8 cellular contexts compared by ENCODE assay signal in genomic region chr17:63445571-63446217, GRCh38. TPM values are rescaled to one million over a fixed set of nuclear protein-coding genes. Genes with fewer than 3 reads are reported as not detected.
DNase-seq lines count a peak whose midpoint lies in the region; ATAC-seq and TF ChIP-seq lines count a peak whose summit lies in the region.

No MANE protein-coding gene starts in this region.

- H2AFZ ChIP-seq in trophoblast cell (ENCODE audit: insufficient read depth, low read length, poor library complexity): peak overlapping the region; percentile 64

- H3K79me1 ChIP-seq in trophoblast cell (ENCODE audit: low read length): peaks cover 19% of the 10 kb centered on the region

- no peak overlapping the region for H2AK5ac ChIP-seq in trophoblast cell (ENCODE audit: low read length)

- H4K8ac ChIP-seq in trophoblast cell (ENCODE audit: low read depth, low read length): peak overlapping the region; percentile 20

- H3K4me2 ChIP-seq in trophoblast cell (ENCODE audit: low read length): peak overlapping the region; percentile 93

- H3K9me3 ChIP-seq in trophoblast cell (ENCODE audit: insufficient read depth, low read depth, low read length): peaks cover 2% of the 10 kb centered on the region

- peak overlapping the region; percentile 55 for H3K14ac ChIP-seq in trophoblast cell (ENCODE audit: low read length)

- peaks cover 11% of the 10 kb centered on the region for H3K79me2 ChIP-seq in trophoblast cell (ENCODE audit: control insufficient read depth, insufficient read depth, low read length, poor library complexity)

- POLR2A ChIA-PET in AG04449 (lab: Yijun Ruan, JAX): no interaction called here

- no peaks in the 10 kb centered on the region for H3K36me3 Mint-ChIP-seq in activated T-helper 17 cell treated with anti-CD3 and anti-CD28 coated beads, Interleukin-2, amount 50 U/mL, for 72 hours (ENCODE audit: low read depth)

- DNase-seq in AG04449 (ENCODE audit: low read depth, low spot score) (no peak), NOMO-1 (lab: John Stamatoyannopoulos, UW; ENCODE audit: unreplicated experiment in 2 of 2) (peak; percentile 58 to 63), foreskin keratinocyte (peak; percentile 28 to 62), trophoblast cell (peak; percentile 51 to 65), NCI-H2107 (lab: John Stamatoyannopoulos, UW) (no peak)

- peak overlapping the region; percentile 34 for H4K12ac ChIP-seq in trophoblast cell (ENCODE audit: low read depth, low read length)

- peak overlapping the region; percentile 93 for H2BK120ac ChIP-seq in trophoblast cell (ENCODE audit: insufficient read depth, low read length, poor library complexity)

- H3K4me3 Mint-ChIP-seq in activated T-helper 17 cell treated with anti-CD3 and anti-CD28 coated beads, Interleukin-2, amount 50 U/mL, for 72 hours: peak overlapping the region; percentile 66

- CTCF ChIA-PET in AG04449 (lab: Yijun Ruan, JAX): interaction anchor here (0.9 to 4.6 kb wide), 8 partner anchors 8 to 166 kb away, joined by 3 to 30 read pairs (median 10); no protein-coding TSS in a partner anchor

- H3K9ac ChIP-seq in trophoblast cell (ENCODE audit: low read length): peak overlapping the region; percentile 54

- H3K27me3 ChIP-seq in foreskin keratinocyte (no peaks in the 10 kb centered on the region), trophoblast cell (ENCODE audit: insufficient read depth, low read length) (no peaks in the 10 kb centered on the region)

- peak overlapping the region; percentile 96 for H4K91ac ChIP-seq in trophoblast cell (ENCODE audit: low read depth, low read length)

- H3K27me3 Mint-ChIP-seq in activated T-helper 17 cell treated with anti-CD3 and anti-CD28 coated beads, Interleukin-2, amount 50 U/mL, for 72 hours: no peaks in the 10 kb centered on the region

- peak overlapping the region; percentile 80 for H3K27ac Mint-ChIP-seq in activated T-helper 17 cell treated with anti-CD3 and anti-CD28 coated beads, Interleukin-2, amount 50 U/mL, for 72 hours

- peak overlapping the region; percentile 63 for H2BK5ac ChIP-seq in trophoblast cell (ENCODE audit: low read depth, low read length, poor library complexity)

- no peaks in the 10 kb centered on the region for H3K9me3 Mint-ChIP-seq in activated T-helper 17 cell treated with anti-CD3 and anti-CD28 coated beads, Interleukin-2, amount 50 U/mL, for 72 hours

- H3K18ac ChIP-seq in trophoblast cell (ENCODE audit: low read length): peak overlapping the region; percentile 65

- H3K36me3 ChIP-seq in trophoblast cell (ENCODE audit: control insufficient read depth in 1 of 2, insufficient read depth in 2 of 2, low read length in 2 of 2): no peaks in the 10 kb centered on the region

- H3K4me1 Mint-ChIP-seq in activated T-helper 17 cell treated with anti-CD3 and anti-CD28 coated beads, Interleukin-2, amount 50 U/mL, for 72 hours: peaks cover 11% of the 10 kb centered on the region

- H3K4me1 ChIP-seq in foreskin keratinocyte (peaks cover 5% of the 10 kb centered on the region), trophoblast cell (ENCODE audit: control insufficient read depth in 1 of 2, insufficient read depth in 2 of 2, low read length in 2 of 2) (peaks cover 15% of the 10 kb centered on the region in 2 experiments)

- peak overlapping the region; percentile 50 for H3K4me3 ChIP-seq in AG04449 (ENCODE audit: low read depth, low read length)
- H3K4me3 ChIP-seq in trophoblast cell (ENCODE audit: low read depth, low read length): peak overlapping the region; percentile 74

- WGBS in trophoblast cell (ENCODE audit: extremely low coverage, insufficient coverage, insufficient read length): no CpG with 5 or more reads among the region's 53 CpGs

- peak; percentile 69 for ATAC-seq in GM18867 (IDR thresholded peaks at IDR 0.05; ENCODE audit: unreplicated experiment)
- ATAC-seq in HG03045 (IDR thresholded peaks at IDR 0.05; ENCODE audit: unreplicated experiment): peak; percentile 54
- peak; percentile 66 for ATAC-seq in activated T-helper 17 cell treated with anti-CD3 and anti-CD28 coated beads, Interleukin-2, amount 50 U/mL, for 72 hours (replicated peaks)
- peak; percentile 85 for ATAC-seq in foreskin keratinocyte

- peak; percentile 66 for TF ChIP-seq CTCF in AG04449 (IDR thresholded peaks at IDR 0.05; ENCODE audit: insufficient read depth, low read length, missing control alignments)
- TF ChIP-seq CTCF in foreskin keratinocyte (conservative IDR thresholded peaks at IDR 0.05): peak; percentile 59

- H3K27ac ChIP-seq in foreskin keratinocyte: peak overlapping the region; percentile 30
- peak overlapping the region; percentile 51 for H3K27ac ChIP-seq in trophoblast cell (ENCODE audit: low read depth, low read length)

- peak overlapping the region; percentile 1 for H2BK12ac ChIP-seq in trophoblast cell (ENCODE audit: low read length)

- H3K4ac ChIP-seq in trophoblast cell (ENCODE audit: low read depth, low read length): peak overlapping the region; percentile 24

- no peak overlapping the region for H3K23ac ChIP-seq in trophoblast cell (ENCODE audit: low read length)

RNA-seq across cellular contexts. Expression of gene CYB561, which starts 0.4 kb away (rescaled TPM):
- total RNA-seq in activated T-helper 17 cell treated with anti-CD3 and anti-CD28 coated beads, Interleukin-2, amount 50 U/mL, for 72 hours: 10 to 100 TPM in 1 of 2 donors, 1 to 10 TPM in 1; 6.7 to 10.8 TPM
- total RNA-seq in foreskin keratinocyte: 20.0 and 23.9 TPM in 2 replicates
- polyA plus RNA-seq in foreskin keratinocyte: 18.3 and 19.3 TPM in 2 replicates
- polyA plus RNA-seq in trophoblast cell (2013): 15.7 and 18.0 TPM in 2 replicates

RNA-seq across cellular contexts. Expression of gene ACE, which starts 31.2 kb away (rescaled TPM):
- 1 to 10 TPM in 1 of 2 donors, under 1 TPM in 1; 0.61 to 1.4 TPM for total RNA-seq in activated T-helper 17 cell treated with anti-CD3 and anti-CD28 coated beads, Interleukin-2, amount 50 U/mL, for 72 hours
- total RNA-seq in foreskin keratinocyte: 0.14 and 0.17 TPM in 2 replicates
- 0.04 and 0.11 TPM in 2 replicates for polyA plus RNA-seq in foreskin keratinocyte
- polyA plus RNA-seq in trophoblast cell (2013): 0.25 and 0.39 TPM in 2 replicates

Comparison
In these comparisons a context has a peak if more than half of its experiments do, and no peak if none do; other contexts are left out.
1. DNase-seq: peak in NOMO-1 (2 of 2), foreskin keratinocyte (2 of 2) and trophoblast cell (2 of 2); none in AG04449 (single experiment) and NCI-H2107 (single experiment).
2. Peak in every context shown above with its lines, with median percentiles within 50 percentile points of each other: ATAC-seq.